In the genomic region with DNA sequence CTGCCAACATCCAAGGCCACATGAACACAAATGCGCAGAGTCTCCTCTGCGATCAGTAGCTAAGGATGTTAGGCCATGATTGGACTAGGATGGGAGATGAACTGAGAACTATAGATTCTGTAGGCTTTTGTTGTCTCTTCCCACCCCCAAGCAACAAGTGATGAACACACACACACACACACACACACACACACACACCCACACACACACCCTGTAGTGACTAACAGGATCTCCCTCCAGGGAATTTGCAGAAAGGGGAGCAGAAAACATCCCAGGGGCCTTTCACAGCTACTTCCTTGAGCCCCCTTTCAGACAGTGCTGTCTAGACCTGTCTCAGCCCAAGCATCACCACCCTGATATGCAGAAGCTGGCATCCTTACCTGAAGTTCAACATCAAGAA, we compare ENCODE assay signal across 12 cellular contexts. TPM values are rescaled to one million over a fixed set of nuclear protein-coding genes. Genes with fewer than 3 reads are reported as not detected.
DNase-seq lines count a peak whose midpoint lies in the region; ATAC-seq and TF ChIP-seq lines count a peak whose summit lies in the region.
"Not testable (repeated sequence)": the region's sequence is repeated elsewhere in the genome, so short reads cannot be mapped to it uniquely, and the experiment has no call there.
"Had no signal": no experiment of that assay in that cellular context is flagged by ENCODE, and none has a peak within 500 bp of the region (broad histone marks: within the 10 kb centered on the region; RNA-seq: fewer than 3 reads in every experiment).

No MANE protein-coding gene starts in this region.

- peak overlapping the region; percentile 68 for H3K27ac Mint-ChIP-seq in glutamatergic neuron (ENCODE audit: unreplicated experiment)

- H3K9ac ChIP-seq in GM23248; PC-3 (ENCODE audit: low read length); mesenchymal stem cell (ENCODE audit: low read length): not testable (repeated sequence)

- H2BK15ac ChIP-seq in mesenchymal stem cell (ENCODE audit: low read depth, poor library complexity, severe bottlenecking), result not testable (repeated sequence)

- H3F3A ChIP-seq in GM23248 (ENCODE audit: insufficient read depth); PC-3 (ENCODE audit: low read length, unreplicated experiment): not testable (repeated sequence)

- H3K4me3 Mint-ChIP-seq in glutamatergic neuron (ENCODE audit: unreplicated experiment), result not testable (repeated sequence)

- H2BK12ac ChIP-seq in mesenchymal stem cell (ENCODE audit: low read length in 2 of 2), result not testable (repeated sequence)

- H3K4me3 ChIP-seq in AG10803 (ENCODE audit: low read length); GM23248; PC-3 (ENCODE audit: low read length); brain microvascular endothelial cell (ENCODE audit: low read depth, low read length); epithelial cell of esophagus (ENCODE audit: low read length); mesenchymal stem cell (ENCODE audit: insufficient read depth in 1 of 2, low read depth in 1 of 2, low read length in 2 of 2): not testable (repeated sequence)

- H3K4me1 ChIP-seq in GM23248 (ENCODE audit: insufficient read depth); mesenchymal stem cell (ENCODE audit: control insufficient read depth, insufficient read depth, low read depth, low read length): not testable (repeated sequence)
- H3K4me1 ChIP-seq in PC-3 (ENCODE audit: insufficient read depth, low read length), result peaks cover 25% of the 10 kb centered on the region

- H3K27ac ChIP-seq in GM23248, brain microvascular endothelial cell: not testable (repeated sequence)
- peak overlapping the region; percentile 52 for H3K27ac ChIP-seq in PC-3 (ENCODE audit: low read length)
- H3K27ac ChIP-seq in mesenchymal stem cell (ENCODE audit: low read length, poor library complexity, severe bottlenecking), result peak overlapping the region; percentile 23

- not testable (repeated sequence) for H3K79me1 ChIP-seq in mesenchymal stem cell (replicated peaks; ENCODE audit: low read length, poor library complexity, severe bottlenecking)

- H3K4me2 ChIP-seq in GM23248 (ENCODE audit: unreplicated experiment); mesenchymal stem cell (ENCODE audit: low read length, poor library complexity, severe bottlenecking): not testable (repeated sequence)
- H3K4me2 ChIP-seq in PC-3 (ENCODE audit: low read length), result peak overlapping the region; percentile 60

- not testable (repeated sequence) for H3K4ac ChIP-seq in mesenchymal stem cell (ENCODE audit: low read depth in 1 of 2, low read length in 2 of 2)

- H3K27me3 ChIP-seq in GM23248 (replicated peaks; ENCODE audit: insufficient read depth); PC-3 (ENCODE audit: low read length); brain microvascular endothelial cell (replicated peaks); mesenchymal stem cell (ENCODE audit: control insufficient read depth in 1 of 2, insufficient read depth in 1 of 2, low read length in 2 of 2): not testable (repeated sequence)

- whole genome bisulfite sequencing in GM23248 (ENCODE audit: low coverage in 1 of 2, low lambda C conversion rate in 2 of 2, missing lambda C conversion rate in 2 of 2), 2 experiments, result 100% methylated on average over 2 of the region's 2 CpGs
- WGBS in mesenchymal stem cell, result no CpG with 5 or more reads among the region's 2 CpGs

- H3K14ac ChIP-seq in mesenchymal stem cell (ENCODE audit: low read length in 2 of 2), result not testable (repeated sequence)

- not testable (repeated sequence) for H3K36me3 Mint-ChIP-seq in glutamatergic neuron (ENCODE audit: unreplicated experiment)

- BruUV-seq in PC-3 (replicated peaks; lab: Mats Ljungman, UMichigan), result not testable (repeated sequence)

- H3K36me3 ChIP-seq in GM23248 (ENCODE audit: low read depth); PC-3 (ENCODE audit: low read depth, low read length); brain microvascular endothelial cell (replicated peaks): not testable (repeated sequence)
- H3K36me3 ChIP-seq in mesenchymal stem cell (ENCODE audit: control insufficient read depth in 1 of 2, insufficient read depth in 2 of 2, low read depth in 1 of 2, low read length in 2 of 2), result peaks cover 0 to 11% of the 10 kb centered on the region in 2 experiments

- not testable (repeated sequence) for H4K91ac ChIP-seq in mesenchymal stem cell (ENCODE audit: low read length)

- not testable (repeated sequence) for H3K79me2 ChIP-seq in GM23248 (ENCODE audit: insufficient read depth); PC-3 (ENCODE audit: low read length)

- not testable (repeated sequence) for H2BK120ac ChIP-seq in mesenchymal stem cell (ENCODE audit: low read depth, low read length)

- H3K9me2 ChIP-seq in GM23248 (ENCODE audit: insufficient read depth); PC-3 (replicated peaks; ENCODE audit: low read length): not testable (repeated sequence)

- H4K20me1 ChIP-seq in GM23248 (ENCODE audit: insufficient read depth); PC-3 (ENCODE audit: low read length): not testable (repeated sequence)

- POLR2A ChIA-PET in PC-3 (lab: Charles Lee; ENCODE audit: unreplicated experiment), result not testable (repeated sequence)

- H3K4me1 Mint-ChIP-seq in glutamatergic neuron (ENCODE audit: low read depth, unreplicated experiment), result not testable (repeated sequence)

- intact Hi-C loops in PC-3 (cut with micrococcal nuclease), result not testable (repeated sequence)

- in situ Hi-C loops in GM23248 (cut with MboI); brain microvascular endothelial cell (cut with HindIII; ENCODE audit: low pct_ligation_motif_present, low sequenced_read_pairs): not testable (repeated sequence)

- ATAC-seq in PC-3, result not testable (repeated sequence)

- not testable (repeated sequence) for H3K23ac ChIP-seq in mesenchymal stem cell (ENCODE audit: low read length in 2 of 2)

- H3K27me3 Mint-ChIP-seq in glutamatergic neuron (ENCODE audit: unreplicated experiment), result not testable (repeated sequence)

- H3K9me3 ChIP-seq in GM23248 (ENCODE audit: low read depth); PC-3 (ENCODE audit: low read length); mesenchymal stem cell (ENCODE audit: control insufficient read depth, low read length): not testable (repeated sequence)

- not testable (repeated sequence) for H2AFZ ChIP-seq in GM23248; PC-3 (ENCODE audit: low read length); mesenchymal stem cell (ENCODE audit: low read depth, low read length)

- H3K18ac ChIP-seq in mesenchymal stem cell (ENCODE audit: low read depth in 1 of 2, low read length in 2 of 2), result not testable (repeated sequence)

- DNase-seq in AG10803 (ENCODE audit: low read depth), result peak; percentile 1
- DNase-seq in GM23248, result peak; percentile 26
- DNase-seq in PC-3, result peak; percentile 49
- peak; percentile 33 for DNase-seq in brain microvascular endothelial cell
- peak; percentile 24 for DNase-seq in epithelial cell of esophagus (ENCODE audit: low read depth)
- DNase-seq in glutamatergic neuron, mesenchymal stem cell: not testable (repeated sequence)

- not testable (repeated sequence) for H3K9me3 Mint-ChIP-seq in glutamatergic neuron (ENCODE audit: unreplicated experiment)

- not testable (repeated sequence) for H4K8ac ChIP-seq in mesenchymal stem cell (ENCODE audit: low read length)

- H2BK5ac ChIP-seq in mesenchymal stem cell (ENCODE audit: low read depth, low read length, poor library complexity, severe bottlenecking), result not testable (repeated sequence)

- CTCF ChIA-PET in PC-3 (lab: Charles Lee), result interaction anchor here (0.9 kb wide), 1 partner anchor 53 kb away, joined by 4 read pairs; no protein-coding TSS in a partner anchor

- not testable (repeated sequence) for TF ChIP-seq CTCF in AG10803 (conservative IDR thresholded peaks at IDR 0.05; ENCODE audit: low read length); PC-3 (conservative IDR thresholded peaks at IDR 0.05; ENCODE audit: low read depth, low read length); brain microvascular endothelial cell (IDR thresholded peaks at IDR 0.05; ENCODE audit: low read depth, low read length, missing control alignments); epithelial cell of esophagus (IDR thresholded peaks at IDR 0.05; ENCODE audit: insufficient read depth, low read depth, low read length, missing control alignments); glutamatergic neuron (IDR thresholded peaks at IDR 0.05; ENCODE audit: partially characterized antibody, unreplicated experiment)

- not testable (repeated sequence) for H2AK5ac ChIP-seq in mesenchymal stem cell (ENCODE audit: low read length, severe bottlenecking)

RNA-seq across cellular contexts. Expression of gene AGAP5, which starts 8.6 kb away (rescaled TPM):
- 2.1 and 3.9 TPM in 2 replicates for total RNA-seq in GM23248 (2014; rRNA removed; shearing (Covaris generic))
- 0.75 and 0.80 TPM in 2 replicates for polyA plus RNA-seq in GM23248 (2016; fragmentation: Nextera tagmentation; extraction: Ambion mirVana)
- total RNA-seq in PC-3 (2014; rRNA removed) (15.0 and 18.2 TPM in 2 replicates), glutamatergic neuron (ENCODE audit: unreplicated experiment) (10.9 TPM)
- 0.98 TPM for polyA plus RNA-seq in mesenchymal stem cell (2013, experiment 1 of 2)
- polyA plus RNA-seq in mesenchymal stem cell (2013, experiment 2 of 2), result 1.2 TPM

RNA-seq across cellular contexts. Expression of gene SEC24C, which starts 37.7 kb away (rescaled TPM):
- 75.6 and 87.1 TPM in 2 replicates for total RNA-seq in GM23248 (2014; rRNA removed; shearing (Covaris generic))
- polyA plus RNA-seq in GM23248 (2016; fragmentation: Nextera tagmentation; extraction: Ambion mirVana), result 30.6 and 31.4 TPM in 2 replicates
- total RNA-seq in PC-3 (2014; rRNA removed) (285 and 325 TPM in 2 replicates), glutamatergic neuron (ENCODE audit: unreplicated experiment) (91.1 TPM)
- polyA plus RNA-seq in mesenchymal stem cell (2013, experiment 1 of 2), result 39.6 TPM
- 36.9 TPM for polyA plus RNA-seq in mesenchymal stem cell (2013, experiment 2 of 2)

RNA-seq across cellular contexts. Expression of gene SYNPO2L, which starts 50.7 kb away (rescaled TPM):
- 0.11 TPM in 1 of 2 replicates, not detected in the other for total RNA-seq in GM23248 (2014; rRNA removed; shearing (Covaris generic))
- polyA plus RNA-seq in GM23248 (2016; fragmentation: Nextera tagmentation; extraction: Ambion mirVana), result 0.33 and 0.34 TPM in 2 replicates
- total RNA-seq in PC-3 (2014; rRNA removed) (0.06 TPM in 1 of 2 replicates, not detected in the other), glutamatergic neuron (ENCODE audit: unreplicated experiment) (0.42 TPM)
- polyA plus RNA-seq in mesenchymal stem cell (2013, experiment 1 of 2), result 0.54 TPM
- 0.42 TPM for polyA plus RNA-seq in mesenchymal stem cell (2013, experiment 2 of 2)
- total RNA-seq: CD4-positive, alpha-beta memory T cell; Daoy; H4 had no signal
- polyA plus RNA-seq: A549; CD14-positive monocyte; CD4-positive, alpha-beta memory T cell had no signal
